ENCODE assay signal across 2 cellular contexts in the genomic region with DNA sequence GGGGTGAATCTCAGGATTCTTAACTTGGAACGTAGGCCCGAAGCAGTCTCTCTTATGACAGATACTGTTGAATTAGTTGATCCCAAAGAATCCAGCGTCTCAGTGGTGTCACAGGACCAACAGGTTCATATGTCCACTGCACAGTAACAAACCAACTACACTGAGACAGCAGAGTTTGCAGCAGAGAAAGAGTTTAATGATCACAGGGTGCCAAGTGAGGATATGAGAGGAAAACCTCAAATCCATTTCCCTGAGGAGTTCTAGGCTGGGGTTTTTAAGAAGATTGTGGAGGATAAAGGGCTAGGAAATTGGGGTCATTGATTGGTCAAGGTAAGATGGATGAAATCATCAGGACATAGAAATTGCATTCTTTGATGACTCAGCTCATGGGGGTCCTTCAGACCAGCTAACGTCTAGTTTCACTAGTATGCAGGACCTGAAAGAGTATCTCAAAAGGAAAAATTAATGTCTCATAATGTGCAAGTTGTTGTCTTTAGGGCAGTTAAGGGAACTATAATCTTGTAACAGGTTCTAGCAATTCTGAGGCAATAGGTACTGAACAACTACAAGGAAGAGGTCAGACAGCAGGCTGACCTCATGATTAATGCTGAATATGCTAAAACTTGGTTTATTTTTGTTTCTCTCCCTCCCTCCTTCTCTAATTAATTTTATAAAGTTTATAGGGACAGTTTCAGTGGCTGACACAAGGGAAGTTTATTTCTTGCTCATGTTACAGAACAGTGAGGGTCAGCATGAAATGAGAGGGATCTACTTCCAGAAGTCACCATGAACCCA.
TF ChIP-seq lines count a peak whose summit lies in the region.

No MANE protein-coding gene starts in this region.

TF ChIP-seq in HepG2, 621 proteins besides CTCF, POLR2A, EP300 and RAD21:
- no peak for TF ChIP-seq ZBTB39 (CRISPR knock-in tag; IDR thresholded peaks at IDR 0.05)
- no peak for TF ChIP-seq HOXA5 (CRISPR knock-in tag; IDR thresholded peaks at IDR 0.05)
- TF ChIP-seq ZNF253 (CRISPR knock-in tag; IDR thresholded peaks at IDR 0.05; ENCODE audit: borderline replicate concordance) = no peak
- TF ChIP-seq MAFK (conservative IDR thresholded peaks at IDR 0.05 in 1 of 2, IDR thresholded peaks at IDR 0.05 in 1 of 2; ENCODE audit: low read length in 2 of 2) = peak; percentile 61 to 78
- TF ChIP-seq POLR2AphosphoS2 (IDR thresholded peaks at IDR 0.05; ENCODE audit: low read depth, low read length) = no peak
- TF ChIP-seq XRCC5 (optimal IDR thresholded peaks at IDR 0.05; ENCODE audit: low read length) = no peak
- TF ChIP-seq, protein P1, sequence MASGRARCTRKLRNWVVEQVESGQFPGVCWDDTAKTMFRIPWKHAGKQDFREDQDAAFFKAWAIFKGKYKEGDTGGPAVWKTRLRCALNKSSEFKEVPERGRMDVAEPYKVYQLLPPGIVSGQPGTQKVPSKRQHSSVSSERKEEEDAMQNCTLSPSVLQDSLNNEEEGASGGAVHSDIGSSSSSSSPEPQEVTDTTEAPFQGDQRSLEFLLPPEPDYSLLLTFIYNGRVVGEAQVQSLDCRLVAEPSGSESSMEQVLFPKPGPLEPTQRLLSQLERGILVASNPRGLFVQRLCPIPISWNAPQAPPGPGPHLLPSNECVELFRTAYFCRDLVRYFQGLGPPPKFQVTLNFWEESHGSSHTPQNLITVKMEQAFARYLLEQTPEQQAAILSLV (CRISPR knock-in tag; IDR thresholded peaks at IDR 0.05; ENCODE audit: borderline replicate concordance) = no peak
- TF ChIP-seq ZNF644 (CRISPR knock-in tag; IDR thresholded peaks at IDR 0.05; ENCODE audit: low read depth) = no peak
- TF ChIP-seq, protein P2, sequence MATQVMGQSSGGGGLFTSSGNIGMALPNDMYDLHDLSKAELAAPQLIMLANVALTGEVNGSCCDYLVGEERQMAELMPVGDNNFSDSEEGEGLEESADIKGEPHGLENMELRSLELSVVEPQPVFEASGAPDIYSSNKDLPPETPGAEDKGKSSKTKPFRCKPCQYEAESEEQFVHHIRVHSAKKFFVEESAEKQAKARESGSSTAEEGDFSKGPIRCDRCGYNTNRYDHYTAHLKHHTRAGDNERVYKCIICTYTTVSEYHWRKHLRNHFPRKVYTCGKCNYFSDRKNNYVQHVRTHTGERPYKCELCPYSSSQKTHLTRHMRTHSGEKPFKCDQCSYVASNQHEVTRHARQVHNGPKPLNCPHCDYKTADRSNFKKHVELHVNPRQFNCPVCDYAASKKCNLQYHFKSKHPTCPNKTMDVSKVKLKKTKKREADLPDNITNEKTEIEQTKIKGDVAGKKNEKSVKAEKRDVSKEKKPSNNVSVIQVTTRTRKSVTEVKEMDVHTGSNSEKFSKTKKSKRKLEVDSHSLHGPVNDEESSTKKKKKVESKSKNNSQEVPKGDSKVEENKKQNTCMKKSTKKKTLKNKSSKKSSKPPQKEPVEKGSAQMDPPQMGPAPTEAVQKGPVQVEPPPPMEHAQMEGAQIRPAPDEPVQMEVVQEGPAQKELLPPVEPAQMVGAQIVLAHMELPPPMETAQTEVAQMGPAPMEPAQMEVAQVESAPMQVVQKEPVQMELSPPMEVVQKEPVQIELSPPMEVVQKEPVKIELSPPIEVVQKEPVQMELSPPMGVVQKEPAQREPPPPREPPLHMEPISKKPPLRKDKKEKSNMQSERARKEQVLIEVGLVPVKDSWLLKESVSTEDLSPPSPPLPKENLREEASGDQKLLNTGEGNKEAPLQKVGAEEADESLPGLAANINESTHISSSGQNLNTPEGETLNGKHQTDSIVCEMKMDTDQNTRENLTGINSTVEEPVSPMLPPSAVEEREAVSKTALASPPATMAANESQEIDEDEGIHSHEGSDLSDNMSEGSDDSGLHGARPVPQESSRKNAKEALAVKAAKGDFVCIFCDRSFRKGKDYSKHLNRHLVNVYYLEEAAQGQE (IDR thresholded peaks at IDR 0.05; ENCODE audit: borderline replicate concordance in 1 of 2, low read depth in 1 of 2, low read length in 2 of 2) = no peak
- TF ChIP-seq ELF4 (CRISPR knock-in tag; IDR thresholded peaks at IDR 0.05; ENCODE audit: borderline replicate concordance) = no peak
- TF ChIP-seq ISX (CRISPR knock-in tag; conservative IDR thresholded peaks at IDR 0.05) = no peak
- TF ChIP-seq JARID2 (CRISPR knock-in tag; IDR thresholded peaks at IDR 0.05; ENCODE audit: insufficient replicate concordance) = no peak
- no peak for TF ChIP-seq ZNF138 (CRISPR knock-in tag; IDR thresholded peaks at IDR 0.05; ENCODE audit: low read depth)
- TF ChIP-seq CEBPG (CRISPR knock-in tag; IDR thresholded peaks at IDR 0.05) = no peak
- peak; percentile 57 for TF ChIP-seq MAFF (IDR thresholded peaks at IDR 0.05; ENCODE audit: low read depth, low read length)
- TF ChIP-seq LRRFIP1 (CRISPR knock-in tag; conservative IDR thresholded peaks at IDR 0.05) = no peak
TF ChIP-seq in HepG2: peak in this region for 2.

TF ChIP-seq in K562, 482 proteins besides CTCF, POLR2A, EP300 and RAD21 (continues in another document):
- TF ChIP-seq CCAR2 (IDR thresholded peaks at IDR 0.05; ENCODE audit: low read depth, low read length) (no peak), MAFG (tag; conservative IDR thresholded peaks at IDR 0.05) (peak; percentile 84), MBD2 (IDR thresholded peaks at IDR 0.05; ENCODE audit: borderline replicate concordance, low read depth) (no peak), NFIX (CRISPR knock-in tag; IDR thresholded peaks at IDR 0.05; ENCODE audit: low read depth) (no peak), ZNF324 (CRISPR knock-in tag; IDR thresholded peaks at IDR 0.05) (no peak), CBX1 (IDR thresholded peaks at IDR 0.05; ENCODE audit: low read depth) (peak; percentile 82; the same call in 1 of the 2 replicates), GABPB1 (CRISPR knock-in tag; IDR thresholded peaks at IDR 0.05) (no peak), KAT8 (IDR thresholded peaks at IDR 0.05; ENCODE audit: low read depth) (no peak), MGA (IDR thresholded peaks at IDR 0.05) (no peak), CBX5 (IDR thresholded peaks at IDR 0.05; ENCODE audit: borderline replicate concordance, low read depth) (peak; percentile 89), TRIM24 (IDR thresholded peaks at IDR 0.05) (peak; percentile 70 to 79), MAFK (IDR thresholded peaks at IDR 0.05; ENCODE audit: low read length) (peak; percentile 26; the same call in 1 of the 2 replicates), ZNF165 (CRISPR knock-in tag; IDR thresholded peaks at IDR 0.05; ENCODE audit: borderline replicate concordance) (no peak), STAG1 (CRISPR knock-in tag; IDR thresholded peaks at IDR 0.05; ENCODE audit: borderline replicate concordance) (no peak), KHSRP (IDR thresholded peaks at IDR 0.05) (no peak), CBX3 (IDR thresholded peaks at IDR 0.05; ENCODE audit: borderline replicate concordance in 1 of 2, low read length in 2 of 2) (peak in 1 of 2 experiments; percentile 89; a peak in 2 of 3 replicates), TARDBP (IDR thresholded peaks at IDR 0.05) (no peak), POLR2AphosphoS2 (IDR thresholded peaks at IDR 0.05; ENCODE audit: low read length) (no peak), ETV5 (CRISPR knock-in tag; IDR thresholded peaks at IDR 0.05; ENCODE audit: low read depth) (no peak), C11orf30 (IDR thresholded peaks at IDR 0.05; ENCODE audit: low read depth) (peak; percentile 90), WHSC1 (IDR thresholded peaks at IDR 0.05; ENCODE audit: low read length) (no peak), ARID4B (CRISPR knock-in tag; IDR thresholded peaks at IDR 0.05) (no peak), MAFF (IDR thresholded peaks at IDR 0.05; ENCODE audit: low read length) (peak; percentile 64)
- TF ChIP-seq, protein P3, sequence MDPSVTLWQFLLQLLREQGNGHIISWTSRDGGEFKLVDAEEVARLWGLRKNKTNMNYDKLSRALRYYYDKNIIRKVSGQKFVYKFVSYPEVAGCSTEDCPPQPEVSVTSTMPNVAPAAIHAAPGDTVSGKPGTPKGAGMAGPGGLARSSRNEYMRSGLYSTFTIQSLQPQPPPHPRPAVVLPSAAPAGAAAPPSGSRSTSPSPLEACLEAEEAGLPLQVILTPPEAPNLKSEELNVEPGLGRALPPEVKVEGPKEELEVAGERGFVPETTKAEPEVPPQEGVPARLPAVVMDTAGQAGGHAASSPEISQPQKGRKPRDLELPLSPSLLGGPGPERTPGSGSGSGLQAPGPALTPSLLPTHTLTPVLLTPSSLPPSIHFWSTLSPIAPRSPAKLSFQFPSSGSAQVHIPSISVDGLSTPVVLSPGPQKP (CRISPR knock-in tag; IDR thresholded peaks at IDR 0.05) = no peak
